In genomic region chr22:38034884-38035529, GRCh38 we compare ENCODE assay signal across 1 cellular context.
TF ChIP-seq lines count a peak whose summit lies in the region.

No MANE protein-coding gene starts in this region.

TF ChIP-seq in HepG2, 621 proteins besides CTCF, POLR2A, EP300 and RAD21:
- no peak for TF ChIP-seq EHMT2 (IDR thresholded peaks at IDR 0.05; ENCODE audit: borderline replicate concordance, low read depth, low read length)
- no peak for TF ChIP-seq HNRNPH1 (optimal IDR thresholded peaks at IDR 0.05; ENCODE audit: low read depth, low read length)
- TF ChIP-seq ZNF629 (CRISPR knock-in tag; conservative IDR thresholded peaks at IDR 0.05): peak; percentile 85
- TF ChIP-seq ZKSCAN8 (CRISPR knock-in tag; IDR thresholded peaks at IDR 0.05; ENCODE audit: borderline replicate concordance): no peak
- TF ChIP-seq ZNF136 (CRISPR knock-in tag; IDR thresholded peaks at IDR 0.05; ENCODE audit: low read depth): no peak
- no peak for TF ChIP-seq MED1 (CRISPR knock-in tag; IDR thresholded peaks at IDR 0.05)
- no peak for TF ChIP-seq RFXAP (CRISPR knock-in tag; IDR thresholded peaks at IDR 0.05; ENCODE audit: borderline replicate concordance)
- TF ChIP-seq ZMYM3 (CRISPR knock-in tag; IDR thresholded peaks at IDR 0.05): peak; percentile 25; the same call in 1 of the 2 replicates
